In the genomic region with DNA sequence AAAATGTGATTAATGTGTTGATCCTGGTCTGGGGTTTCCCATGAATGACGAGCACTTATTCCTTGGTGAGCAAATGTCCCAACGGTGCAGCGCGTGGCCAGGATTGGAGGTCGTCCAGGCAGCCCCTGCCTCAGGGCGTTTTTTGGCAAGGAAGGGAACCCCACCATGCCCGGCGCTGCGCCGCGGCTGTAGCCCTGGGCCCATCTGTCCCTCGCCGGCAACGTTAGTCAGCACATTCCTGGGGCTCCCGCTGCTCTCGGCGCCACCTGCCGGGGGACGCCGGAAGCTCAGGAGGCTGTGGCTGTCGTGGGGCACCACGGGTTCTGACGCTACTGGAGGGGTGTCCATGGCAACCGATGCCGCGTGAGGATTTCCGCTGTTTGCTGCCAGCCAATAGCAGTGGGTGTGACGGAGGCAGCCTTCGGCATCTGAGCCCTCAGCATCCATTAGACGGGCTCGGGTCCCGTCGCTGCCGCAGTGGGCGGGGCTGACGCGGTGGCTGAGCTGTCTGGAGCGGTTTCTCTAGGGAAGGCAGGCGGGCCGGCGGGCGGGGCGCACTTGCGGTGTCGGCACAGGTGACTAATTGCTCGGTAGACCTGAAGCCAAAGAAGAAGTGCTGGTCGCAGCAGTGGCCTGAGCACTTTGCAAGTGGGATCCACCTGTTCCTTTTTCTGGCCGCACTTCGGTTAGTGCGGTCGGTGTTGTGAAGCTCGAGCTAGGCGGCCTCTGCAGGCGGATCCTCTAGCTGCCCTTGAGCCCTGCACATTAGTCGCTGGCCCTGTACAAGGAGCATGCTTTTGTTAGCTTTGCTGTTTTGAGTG, we compare ENCODE assay signal across 7 cellular contexts.
DNase-seq lines count a peak whose midpoint lies in the region; ATAC-seq lines count a peak whose summit lies in the region.

No MANE protein-coding gene starts in this region.

- ATAC-seq in GM18502 (IDR thresholded peaks at IDR 0.05; ENCODE audit: poor library complexity, unreplicated experiment): peak; percentile 97
- peak; percentile 98 for ATAC-seq in HG02970 (IDR thresholded peaks at IDR 0.05; ENCODE audit: low FRiP score, unreplicated experiment)

- DNase-seq in NCI-H187 treated with DMSO at 0.1 percent for 48 hours (lab: John Stamatoyannopoulos, UW): peak; percentile 96
- peak; percentile 100 for DNase-seq in T-helper 22 cell (ENCODE audit: low read depth)
- peak; percentile 100 for DNase-seq in astrocyte of the hippocampus (ENCODE audit: low read depth, low spot score)
- peak; percentile 97 to 100 for DNase-seq in hippocampal formation (lab: John Stamatoyannopoulos, UW)
- DNase-seq in retina: peak; percentile 99

Comparison
In these comparisons a context has a peak if more than half of its experiments do, and no peak if none do; other contexts are left out.
1. Peak in every context shown above with its lines: DNase-seq and ATAC-seq.